8 cellular contexts compared by ENCODE assay signal in the genomic region with DNA sequence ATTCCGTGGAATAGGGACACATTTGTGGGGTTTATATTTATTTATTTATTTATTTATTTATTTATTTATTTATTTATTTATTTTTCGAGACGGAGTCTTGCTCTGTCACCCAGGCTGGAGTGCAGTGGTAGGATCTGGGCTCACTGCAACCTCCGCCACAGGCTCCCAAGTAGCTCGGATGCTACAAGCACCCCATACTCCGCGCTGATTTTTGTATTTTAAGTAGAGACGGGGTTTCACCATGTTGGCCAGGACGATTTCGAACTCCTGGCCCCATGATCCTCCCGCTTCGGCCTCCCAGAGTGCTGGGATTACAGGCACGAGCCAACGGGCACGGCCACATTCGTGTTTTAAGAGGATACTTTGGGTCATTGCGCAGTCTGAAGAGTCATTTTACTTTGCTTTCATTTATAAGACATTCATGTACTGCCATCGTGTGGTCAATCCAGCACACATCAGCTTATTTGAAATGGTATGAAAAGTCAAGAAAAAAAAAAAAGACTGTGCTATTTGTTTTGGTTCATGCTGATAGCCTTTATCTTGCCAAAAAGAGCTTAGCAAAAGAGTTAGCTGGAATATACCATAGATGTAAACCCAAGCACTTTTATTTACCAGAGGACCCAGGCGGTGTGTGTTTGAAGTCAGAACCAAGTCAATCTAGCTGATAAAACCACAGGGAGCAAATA.
A peak's percentile ranks its signal among the peaks of the same experiment; 100 is the strongest.
DNase-seq lines count a peak whose midpoint lies in the region; ATAC-seq, FAIRE-seq and TF ChIP-seq lines count a peak whose summit lies in the region.
"Not testable (repeated sequence)": the region's sequence is repeated elsewhere in the genome, so short reads cannot be mapped to it uniquely, and the experiment has no call there.

No MANE protein-coding gene starts in this region.

- TF ChIP-seq CTCF in KMS-11 (conservative IDR thresholded peaks at IDR 0.05; ENCODE audit: low read depth, low read length): peak; percentile 50
- peak; percentile 43; the same call in 1 of the 2 replicates for TF ChIP-seq CTCF in Panc1 (IDR thresholded peaks at IDR 0.05)
- TF ChIP-seq CTCF in K562 (IDR thresholded peaks at IDR 0.05 in 2 of 3, conservative IDR thresholded peaks at IDR 0.05 in 1 of 3; ENCODE audit: insufficient read depth in 2 of 3, low read depth in 1 of 3, low read length in 3 of 3): peak; percentile 3 to 21 (median 17); a peak in 2 of 6 replicates
- TF ChIP-seq CTCF in heart left ventricle (IDR thresholded peaks at IDR 0.05): peak in 11 of 12 donors; percentile 17 to 54 (median 43)

- peak; percentile 90 for ATAC-seq in GM18499 (IDR thresholded peaks at IDR 0.05; ENCODE audit: insufficient read depth, unreplicated experiment)
- ATAC-seq in Panc1: peak; percentile 83
- peak; percentile 75 for ATAC-seq in K562
- peak in 3 of 4 donors; percentile 57 to 83 (median 80) for ATAC-seq in heart left ventricle

- H3K9me1 ChIP-seq in K562 (ENCODE audit: control insufficient read depth, insufficient read depth, low read length): not testable (repeated sequence)

- not testable (repeated sequence) for H3K27me3 ChIP-seq in KMS-11 (ENCODE audit: insufficient read depth, low read depth); Panc1 (ENCODE audit: control insufficient read depth, insufficient read depth, low read length); K562 (ENCODE audit: control insufficient read depth in 2 of 2, insufficient read depth in 2 of 2, low read length in 2 of 2); heart left ventricle

- DNase-seq in HEK293T (ENCODE audit: extremely low spot score) (peak; percentile 17), K562 (ENCODE audit: extremely low read depth in 1 of 4, low spot score in 3 of 4) (peak in 2 of 4 experiments; percentile 0), heart left ventricle (peak in 2 of 5 donors; percentile 9 to 24), nucleus accumbens (lab: John Stamatoyannopoulos, UW) (peak in 33 of 56 donors; percentile 1 to 32 (median 11))
- not testable (repeated sequence) for DNase-seq in Panc1 (ENCODE audit: low read depth, low spot score)

- peak overlapping the region; percentile 34; the same call in 1 of the 2 replicates for H2AFZ ChIP-seq in KMS-11 (ENCODE audit: low read depth)
- not testable (repeated sequence) for H2AFZ ChIP-seq in K562 (ENCODE audit: low read depth, low read length)

- H4K20me1 ChIP-seq in KMS-11 (ENCODE audit: insufficient read depth); K562 (replicated peaks; ENCODE audit: control insufficient read depth, insufficient read depth, low read length): not testable (repeated sequence)

- not testable (repeated sequence) for H3K27ac ChIP-seq in KMS-11; Panc1 (ENCODE audit: low read length); K562 (ENCODE audit: extremely low read depth, low read depth, low read length); heart left ventricle

- H3K9me3 ChIP-seq in Panc1 (ENCODE audit: control insufficient read depth, insufficient read depth, low read depth, low read length); K562 (replicated peaks; ENCODE audit: control insufficient read depth, insufficient read depth, low read depth, low read length); heart left ventricle: not testable (repeated sequence)

- H3K36me3 ChIP-seq in KMS-11 (ENCODE audit: insufficient read depth); Panc1 (ENCODE audit: control insufficient read depth, insufficient read depth, low read length); K562 (ENCODE audit: control insufficient read depth, insufficient read depth, low read length); heart left ventricle: not testable (repeated sequence)

- not testable (repeated sequence) for H3K79me2 ChIP-seq in KMS-11 (ENCODE audit: insufficient read depth, low read depth); K562 (ENCODE audit: control insufficient read depth, insufficient read depth, low read length)

- in situ Hi-C loops in Panc1 (cut with HindIII; ENCODE audit: low pct_unique_long_range_greater_than_20kb, low sequenced_read_pairs); K562 (cut with MboI): not testable (repeated sequence)

- TF ChIP-seq POLR2A in K562 (conservative IDR thresholded peaks at IDR 0.05); heart left ventricle (IDR thresholded peaks at IDR 0.05): not testable (repeated sequence)

- H3K4me1 ChIP-seq in KMS-11 (ENCODE audit: low read depth, poor library complexity, severe bottlenecking); Panc1 (ENCODE audit: control insufficient read depth, insufficient read depth, low read length); K562 (replicated peaks in 1 of 2; ENCODE audit: control insufficient read depth in 2 of 2, insufficient read depth in 2 of 2, low read length in 2 of 2); heart left ventricle: not testable (repeated sequence)

- not testable (repeated sequence) for BruUV-seq in Panc1 (replicated peaks; lab: Mats Ljungman, UMichigan); K562 (replicated peaks; lab: Mats Ljungman, UMichigan)

- H3K4me3 ChIP-seq in KMS-11 (IDR thresholded peaks at IDR 0.05; ENCODE audit: insufficient read depth, low read depth, low read length); K562: not testable (repeated sequence)
- H3K4me3 ChIP-seq in Panc1 (ENCODE audit: low read depth in 2 of 2, low read length in 2 of 2) (peak overlapping the region; percentile 18 to 46; a peak in 3 of 4 replicates), heart left ventricle (peak overlapping the region in 9 of 12 donors; percentile 6 to 53 (median 36))

- POLR2A ChIA-PET in HEK293T (lab: Yijun Ruan, JAX); Panc1 (lab: Charles Lee); K562 (lab: Yijun Ruan, JAX): not testable (repeated sequence)

- not testable (repeated sequence) for H3K4me2 ChIP-seq in KMS-11; K562 (ENCODE audit: insufficient read depth, low read length)

- TF ChIP-seq RAD21 in K562 (CRISPR knock-in tag; conservative IDR thresholded peaks at IDR 0.05 in 1 of 2, IDR thresholded peaks at IDR 0.05 in 1 of 2): peak in 1 of 2 experiments; percentile 22; a peak in 1 of 4 replicates

- CTCF ChIA-PET in HEK293T (lab: Yijun Ruan, JAX) (interaction anchor here (0.6 kb wide), 1 partner anchor 1645 kb away, joined by 3 read pairs; no protein-coding TSS in a partner anchor), Panc1 (lab: Charles Lee) (interaction anchor here (0.6 kb wide), 1 partner anchor 1003 kb away, joined by 4 read pairs; no protein-coding TSS in a partner anchor)
- CTCF ChIA-PET in K562 (lab: Yijun Ruan, JAX; ENCODE audit: low intra/inter-chr PET ratio): not testable (repeated sequence)

- intact Hi-C loops in Panc1 (cut with micrococcal nuclease; ENCODE audit: unreplicated experiment) (loop anchor here (10.0 kb wide), 1 partner anchor 1978 kb away; no protein-coding TSS in a partner anchor), K562 (cut with micrococcal nuclease) (loop anchor here (10.0 kb wide), 1 partner anchor 1978 kb away; no protein-coding TSS in a partner anchor), heart left ventricle (cut with DNase I) (loop anchor here in 9 of 10 donors (5.0 to 10.0 kb wide), 3 partner anchors 1965 to 1980 kb away; no protein-coding TSS in a partner anchor)

- 2% methylated on average over 17 of the region's 19 CpGs for WGBS in K562 (ENCODE audit: insufficient coverage, low coverage, missing lambda C conversion rate)
- WGBS in heart left ventricle, 4 donors: 27 to 33% (median 27%) methylated on average over 19 of the region's 19 CpGs

- FAIRE-seq in A204.1 (lab: Jason Lieb, UNC) (peak; percentile 99), K562 (lab: Jason Lieb, UNC) (peak; percentile 97)

- TF ChIP-seq EP300 in K562 (IDR thresholded peaks at IDR 0.05; ENCODE audit: low read length): not testable (repeated sequence)

- H3K9ac ChIP-seq in KMS-11; K562 (ENCODE audit: insufficient read depth in 1 of 2, low read depth in 2 of 2, low read length in 2 of 2): not testable (repeated sequence)

TF ChIP-seq in HEK293T, 16 proteins besides CTCF, POLR2A, EP300 and RAD21:
- TF ChIP-seq ZNF384 (IDR thresholded peaks at IDR 0.05): peak; percentile 34; the same call in 1 of the 2 replicates
